In genomic region chrX:150517303-150517896, GRCh38 we compare ENCODE assay signal across 24 cellular contexts. TPM values are rescaled to one million over a fixed set of nuclear protein-coding genes. Genes with fewer than 3 reads are reported as not detected.
DNase-seq lines count a peak whose midpoint lies in the region; ATAC-seq and TF ChIP-seq lines count a peak whose summit lies in the region.
"Had no signal": no experiment of that assay in that cellular context is flagged by ENCODE, and none has a peak within 500 bp of the region (broad histone marks: within the 10 kb centered on the region; RNA-seq: fewer than 3 reads in every experiment).

No MANE protein-coding gene starts in this region.

- H3K36me3 Mint-ChIP-seq in activated naive CD8-positive, alpha-beta T cell treated with anti-CD3 and anti-CD28 coated beads for 36 hours, result no peaks in the 10 kb centered on the region

- peak overlapping the region; percentile 23 for H3K4me2 ChIP-seq in BLaER1
- H3K4me2 ChIP-seq: hepatocyte had no signal

- no peaks in the 10 kb centered on the region for H3K9me3 Mint-ChIP-seq in activated naive CD8-positive, alpha-beta T cell treated with anti-CD3 and anti-CD28 coated beads for 36 hours
- H3K9me3 Mint-ChIP-seq: activated CD8-positive, alpha-beta T cell treated with anti-CD3 and anti-CD28 coated beads for 36 hours had no signal

- H4K20me1 ChIP-seq in BLaER1, result no peaks in the 10 kb centered on the region

- H3K4me1 ChIP-seq in BLaER1, result peaks cover 23% of the 10 kb centered on the region
- no peaks in the 10 kb centered on the region for H3K4me1 ChIP-seq in adipocyte (ENCODE audit: control insufficient read depth, insufficient read depth, low read length)
- H3K4me1 ChIP-seq: ascending aorta, Caco-2, esophagus squamous epithelium had no signal

- H3K4me3 Mint-ChIP-seq in activated naive CD8-positive, alpha-beta T cell treated with anti-CD3 and anti-CD28 coated beads for 36 hours, result no peak overlapping the region
- H3K4me3 Mint-ChIP-seq: activated CD8-positive, alpha-beta T cell treated with anti-CD3 and anti-CD28 coated beads for 36 hours had no signal

- H3K4me3 ChIP-seq in BLaER1 (no peak overlapping the region), adipocyte (ENCODE audit: low read length) (no peak overlapping the region), fibroblast of villous mesenchyme (ENCODE audit: low read depth, low read length) (no peak overlapping the region)
- H3K4me3 ChIP-seq: ascending aorta, esophagus squamous epithelium, hepatocyte, lung had no signal

- intact Hi-C loops in sciatic nerve (cut with DNase I), result no loop called here

- no peak for TF ChIP-seq CTCF in fibroblast of villous mesenchyme (IDR thresholded peaks at IDR 0.05; ENCODE audit: insufficient read depth, low read depth, low read length)

- H3K36me3 ChIP-seq in BLaER1 (no peaks in the 10 kb centered on the region), adipocyte (ENCODE audit: control insufficient read depth, insufficient read depth, low read length, severe bottlenecking) (no peaks in the 10 kb centered on the region)
- H3K36me3 ChIP-seq: ascending aorta, esophagus squamous epithelium had no signal

- no peaks in the 10 kb centered on the region for H3K27me3 ChIP-seq in BLaER1
- peaks cover 3% of the 10 kb centered on the region for H3K27me3 ChIP-seq in adipocyte (replicated peaks; ENCODE audit: control insufficient read depth, insufficient read depth, low read length)
- H3K27me3 ChIP-seq: ascending aorta, esophagus squamous epithelium, hepatocyte had no signal

- ATAC-seq in sciatic nerve, result peak; percentile 65
- ATAC-seq: activated CD8-positive, alpha-beta T cell treated with anti-CD3 and anti-CD28 coated beads for 36 hours; right cardiac atrium had no signal

- no peaks in the 10 kb centered on the region for H3K4me1 Mint-ChIP-seq in activated naive CD8-positive, alpha-beta T cell treated with anti-CD3 and anti-CD28 coated beads for 36 hours

- no peak overlapping the region for H3K27ac ChIP-seq in BLaER1
- H3K27ac ChIP-seq: ascending aorta, esophagus squamous epithelium, hepatocyte had no signal

- DNase-seq in adipocyte (ENCODE audit: low read depth) (peak; percentile 57), fibroblast of villous mesenchyme (ENCODE audit: low read depth) (peak; percentile 67), sciatic nerve (ENCODE audit: low spot score) (no peak), H4 (ENCODE audit: low spot score) (no peak), NCI-H146 (lab: John Stamatoyannopoulos, UW) (no peak)
- no peak for DNase-seq in activated naive CD8-positive, alpha-beta T cell treated with anti-CD3 and anti-CD28 coated beads for 36 hours
- no peak for DNase-seq in NK-92 treated with Interleukin-12 subunit alpha and Interleukin-12 subunit beta, amount 100 ng/mL, for 24 hours (lab: John Stamatoyannopoulos, UW)
- DNase-seq: activated CD8-positive, alpha-beta T cell treated with anti-CD3 and anti-CD28 coated beads for 36 hours; activated naive CD4-positive, alpha-beta T cell; activated T-cell treated with anti-CD3 and anti-CD28 coated beads, Interleukin-2, amount 50 U/mL, for 1 hour; Caco-2; cerebellar nuclear complex; effector memory CD4-positive, alpha-beta T cell; esophagus squamous epithelium; islet precursor cell; NCI-H1417; NCI-H524; nucleus accumbens; right cardiac atrium; T1000 had no signal

- H3K9me3 ChIP-seq in BLaER1 (no peaks in the 10 kb centered on the region), adipocyte (ENCODE audit: control insufficient read depth, low read length) (no peaks in the 10 kb centered on the region)
- H3K9me3 ChIP-seq: ascending aorta, Caco-2, esophagus squamous epithelium had no signal

- no peak overlapping the region for H3K9ac ChIP-seq in BLaER1
- no peak overlapping the region for H3K9ac ChIP-seq in adipocyte (ENCODE audit: low read length)

- H3K27me3 Mint-ChIP-seq in activated naive CD8-positive, alpha-beta T cell treated with anti-CD3 and anti-CD28 coated beads for 36 hours, result no peaks in the 10 kb centered on the region
- H3K27me3 Mint-ChIP-seq: activated CD8-positive, alpha-beta T cell treated with anti-CD3 and anti-CD28 coated beads for 36 hours had no signal

- H3K27ac Mint-ChIP-seq in activated naive CD8-positive, alpha-beta T cell treated with anti-CD3 and anti-CD28 coated beads for 36 hours, result no peak overlapping the region
- H3K27ac Mint-ChIP-seq: activated CD8-positive, alpha-beta T cell treated with anti-CD3 and anti-CD28 coated beads for 36 hours had no signal

RNA-seq across cellular contexts. Expression of gene MTM1, which starts 51.0 kb away (rescaled TPM):
- total RNA-seq in fibroblast of villous mesenchyme, result 8.4 and 13.4 TPM in 2 replicates
- total RNA-seq in sciatic nerve, result 30.6 TPM
- 5.0 and 6.3 TPM in 2 replicates for total RNA-seq in H4 (2014; rRNA removed; shearing (Covaris generic))
- 10 to 100 TPM; 11.6 to 12.8 TPM for total RNA-seq in activated naive CD8-positive, alpha-beta T cell treated with anti-CD3 and anti-CD28 coated beads for 36 hours

Comparison
In these comparisons a context has a peak if more than half of its experiments do, and no peak if none do; other contexts are left out.
1. DNase-seq: peak in adipocyte (single experiment) and fibroblast of villous mesenchyme (single experiment); none in sciatic nerve (single experiment), H4 (single experiment), NCI-H146 (single experiment), activated naive CD8-positive, alpha-beta T cell treated with anti-CD3 and anti-CD28 coated beads for 36 hours (single experiment) and NK-92 treated with Interleukin-12 subunit alpha and Interleukin-12 subunit beta, amount 100 ng/mL, for 24 hours (single experiment).